ENCODE assay signal across 17 cellular contexts in genomic region chr17:79794659-79795511, GRCh38. TPM values are rescaled to one million over a fixed set of nuclear protein-coding genes. Genes with fewer than 3 reads are reported as not detected.
DNase-seq lines count a peak whose midpoint lies in the region; TF ChIP-seq lines count a peak whose summit lies in the region.
"Had no signal": no experiment of that assay in that cellular context is flagged by ENCODE, and none has a peak within 500 bp of the region (broad histone marks: within the 10 kb centered on the region; RNA-seq: fewer than 3 reads in every experiment).

No MANE protein-coding gene starts in this region.

- H3K9me2 ChIP-seq in GM23248 (ENCODE audit: insufficient read depth) = no peaks in the 10 kb centered on the region

- peak overlapping the region; percentile 26 for H3K4me3 ChIP-seq in HUES64 (ENCODE audit: low read length)
- H3K4me3 ChIP-seq in neural progenitor cell = no peak overlapping the region
- no peak overlapping the region for H3K4me3 ChIP-seq in GM23248

- H3K4me1 Mint-ChIP-seq in Calu3 (ENCODE audit: low read depth, unreplicated experiment) (peaks cover 13% of the 10 kb centered on the region), glutamatergic neuron (ENCODE audit: low read depth, unreplicated experiment) (peaks cover 19% of the 10 kb centered on the region), neural progenitor cell (peaks cover 48% of the 10 kb centered on the region)

- H3K9ac ChIP-seq in HUES64 (ENCODE audit: low read depth, low read length) (no peak overlapping the region), neural progenitor cell (no peak overlapping the region), GM23248 (no peak overlapping the region; the same call in 1 of the 2 replicates)

- CTCF ChIA-PET in Calu3 (lab: Charles Lee) = no interaction called here

- DNase-seq in Calu3 (no peak), glutamatergic neuron (no peak), neural progenitor cell (ENCODE audit: low spot score) (peak; percentile 24), NCI-H2029 treated with DMSO at 0.1 percent for 48 hours (lab: John Stamatoyannopoulos, UW) (no peak), GM23248 (no peak), NCI-H345 treated with DMSO at 0.1 percent for 48 hours (lab: John Stamatoyannopoulos, UW; ENCODE audit: unreplicated experiment) (no peak)
- DNase-seq: activated CD4-positive, alpha-beta T cell treated with anti-CD3 and anti-CD28 coated beads, Interleukin-2, amount 10 ng/mL, durations not matched to agents 7 days and 5 days; activated CD8-positive, alpha-beta memory T cell treated with anti-CD3 and anti-CD28 coated beads, Interleukin-2, amount 50 U/mL, for 4 hours; activated effector memory CD4-positive, alpha-beta T cell treated with Interleukin-2 at 50 U/mL for 16 hours; hypothalamus; NCI-H1105 treated with DMSO at 0.1 percent for 48 hours; NCI-H2107; NCI-H510A treated with DMSO at 0.1 percent for 48 hours; stimulated activated naive CD4-positive, alpha-beta T cell; T-cell had no signal

- intact Hi-C loops in Calu3 (cut with micrococcal nuclease; ENCODE audit: unreplicated experiment) = loop anchor here (5.0 kb wide), 2 partner anchors 42 to 197 kb away; partner anchors contain the start of gene CBX4

- peaks cover 7% of the 10 kb centered on the region for H3K79me2 ChIP-seq in neural progenitor cell (ENCODE audit: low read depth)
- peaks cover 7% of the 10 kb centered on the region; the same call in 1 of the 2 replicates for H3K79me2 ChIP-seq in GM23248 (ENCODE audit: insufficient read depth)

- H3K27me3 Mint-ChIP-seq in Calu3 (ENCODE audit: unreplicated experiment) (peaks cover 30% of the 10 kb centered on the region), glutamatergic neuron (ENCODE audit: unreplicated experiment) (peaks cover 27% of the 10 kb centered on the region), neural progenitor cell (ENCODE audit: insufficient read depth, low read depth) (peaks cover 47% of the 10 kb centered on the region)

- peak overlapping the region; percentile 48 for H3K4me2 ChIP-seq in neural progenitor cell
- no peak overlapping the region for H3K4me2 ChIP-seq in GM23248 (ENCODE audit: unreplicated experiment)

- H3K4me3 Mint-ChIP-seq in Calu3 (ENCODE audit: low read depth, unreplicated experiment) (peak overlapping the region; percentile 75), glutamatergic neuron (ENCODE audit: unreplicated experiment) (peak overlapping the region; percentile 74), neural progenitor cell (peak overlapping the region; percentile 93)

- no peaks in the 10 kb centered on the region for H3K9me3 Mint-ChIP-seq in Calu3 (ENCODE audit: low read depth, unreplicated experiment)
- peaks cover 13% of the 10 kb centered on the region for H3K9me3 Mint-ChIP-seq in glutamatergic neuron (ENCODE audit: unreplicated experiment)
- H3K9me3 Mint-ChIP-seq in neural progenitor cell = peaks cover 3% of the 10 kb centered on the region
- H3K9me3 Mint-ChIP-seq: activated CD4-positive, alpha-beta T cell treated with anti-CD3 and anti-CD28 coated beads, Interleukin-2, amount 10 ng/mL, durations not matched to agents 7 days and 5 days; T-cell had no signal

- H3K36me3 ChIP-seq in HUES64 (ENCODE audit: insufficient read depth, low read length) (no peaks in the 10 kb centered on the region), neural progenitor cell (no peaks in the 10 kb centered on the region), GM23248 (ENCODE audit: low read depth) (no peaks in the 10 kb centered on the region)

- in situ Hi-C loops in GM23248 (cut with MboI) = no loop called here

- H3K4me1 ChIP-seq in HUES64 (ENCODE audit: insufficient read depth, low read length) = peaks cover 39% of the 10 kb centered on the region
- H3K4me1 ChIP-seq in neural progenitor cell = peaks cover 50% of the 10 kb centered on the region
- H3K4me1 ChIP-seq in GM23248 (ENCODE audit: insufficient read depth) = 0 out of 2 replicates have a peak, but pooled peaks cover 6% of the 10 kb centered on the region

- 10% methylated on average over 47 of the region's 47 CpGs for WGBS in HUES64
- WGBS in GM23248 (ENCODE audit: low coverage in 1 of 2, low lambda C conversion rate in 2 of 2, missing lambda C conversion rate in 2 of 2), 2 experiments = 88 to 89% methylated on average over 41 to 47 of the region's 47 CpGs

- H3K27me3 ChIP-seq in HUES64 (ENCODE audit: insufficient read depth, low read length) = peaks cover 92% of the 10 kb centered on the region
- H3K27me3 ChIP-seq in neural progenitor cell = peaks cover 92% of the 10 kb centered on the region
- H3K27me3 ChIP-seq in GM23248 (replicated peaks; ENCODE audit: insufficient read depth) = peaks cover 44% of the 10 kb centered on the region

- H3K27ac ChIP-seq in HUES64 (ENCODE audit: low read depth, low read length) = no peak overlapping the region
- H3K27ac ChIP-seq in neural progenitor cell = no peak overlapping the region
- no peak overlapping the region for H3K27ac ChIP-seq in GM23248
- H3K27ac ChIP-seq: HL-60 had no signal

- H4K20me1 ChIP-seq in neural progenitor cell (ENCODE audit: low read depth) (peaks cover 76% of the 10 kb centered on the region), GM23248 (ENCODE audit: insufficient read depth) (no peaks in the 10 kb centered on the region)

- H3K36me3 Mint-ChIP-seq in Calu3 (ENCODE audit: insufficient read depth, unreplicated experiment) (peaks cover 25% of the 10 kb centered on the region), glutamatergic neuron (ENCODE audit: unreplicated experiment) (peaks cover 4% of the 10 kb centered on the region), neural progenitor cell (no peaks in the 10 kb centered on the region)

- H3K27ac Mint-ChIP-seq in Calu3 (ENCODE audit: unreplicated experiment) = no peak overlapping the region
- H3K27ac Mint-ChIP-seq in glutamatergic neuron (ENCODE audit: unreplicated experiment) = no peak overlapping the region
- H3K27ac Mint-ChIP-seq in neural progenitor cell = no peak overlapping the region
- H3K27ac Mint-ChIP-seq: activated CD4-positive, alpha-beta T cell treated with anti-CD3 and anti-CD28 coated beads, Interleukin-2, amount 10 ng/mL, durations not matched to agents 7 days and 5 days; T-cell had no signal

- BruUV-seq in Calu3 (replicated peaks; lab: Mats Ljungman, UMichigan) = no TSS peak

- peaks cover 60% of the 10 kb centered on the region for H3F3A ChIP-seq in neural progenitor cell (ENCODE audit: low read depth)
- 0 out of 2 replicates have a peak, but pooled peaks cover 4% of the 10 kb centered on the region for H3F3A ChIP-seq in GM23248 (ENCODE audit: insufficient read depth)

- no peaks in the 10 kb centered on the region for H3K9me3 ChIP-seq in HUES64 (ENCODE audit: insufficient read depth, low read depth, low read length)
- H3K9me3 ChIP-seq in neural progenitor cell (ENCODE audit: low read depth) = no peaks in the 10 kb centered on the region
- no peaks in the 10 kb centered on the region for H3K9me3 ChIP-seq in GM23248 (ENCODE audit: low read depth)

- TF ChIP-seq CTCF in Calu3 (IDR thresholded peaks at IDR 0.05; ENCODE audit: unreplicated experiment) = no peak
- TF ChIP-seq CTCF in glutamatergic neuron (IDR thresholded peaks at IDR 0.05; ENCODE audit: partially characterized antibody, unreplicated experiment) = no peak
- TF ChIP-seq CTCF in neural progenitor cell (IDR thresholded peaks at IDR 0.05) = no peak

- H2AFZ ChIP-seq in neural progenitor cell (replicated peaks) = no peak overlapping the region
- no peak overlapping the region for H2AFZ ChIP-seq in GM23248

RNA-seq across cellular contexts. Expression of gene CBX8, which starts 2.0 kb away (rescaled TPM):
- 11.1 and 11.8 TPM in 2 replicates for total RNA-seq in Calu3 (2022)
- polyA plus RNA-seq in HUES64 (2013, experiment 1 of 2) = 1.1 TPM
- 3.0 TPM for polyA plus RNA-seq in HUES64 (2013, experiment 2 of 2)
- 13.8 TPM for total RNA-seq in glutamatergic neuron (ENCODE audit: unreplicated experiment)
- total RNA-seq in neural progenitor cell (ENCODE audit: low replicate concordance) = 2.8 and 15.2 TPM in 2 replicates
- total RNA-seq in GM23248 (2014; rRNA removed; shearing (Covaris generic)) = 2.7 and 3.9 TPM in 2 replicates
- 5.9 and 6.4 TPM in 2 replicates for polyA plus RNA-seq in GM23248 (2016; fragmentation: Nextera tagmentation; extraction: Ambion mirVana)

RNA-seq across cellular contexts. Expression of gene CBX2, which starts 16.9 kb away (rescaled TPM):
- total RNA-seq in Calu3 (2022) (6.3 and 8.3 TPM in 2 replicates), glutamatergic neuron (ENCODE audit: unreplicated experiment) (78.8 TPM), neural progenitor cell (ENCODE audit: low replicate concordance) (53.5 and 155 TPM in 2 replicates)
- 52.5 TPM for polyA plus RNA-seq in HUES64 (2013, experiment 1 of 2)
- 62.4 TPM for polyA plus RNA-seq in HUES64 (2013, experiment 2 of 2)
- total RNA-seq in GM23248 (2014; rRNA removed; shearing (Covaris generic)) = 0.11 and 0.13 TPM in 2 replicates
- polyA plus RNA-seq in GM23248 (2016; fragmentation: Nextera tagmentation; extraction: Ambion mirVana) = 0.13 and 0.23 TPM in 2 replicates

RNA-seq across cellular contexts. Expression of gene CBX4, which starts 44.4 kb away (rescaled TPM):
- total RNA-seq in Calu3 (2022) (40.2 and 46.8 TPM in 2 replicates), glutamatergic neuron (ENCODE audit: unreplicated experiment) (19.3 TPM), neural progenitor cell (ENCODE audit: low replicate concordance) (2.7 and 5.6 TPM in 2 replicates)
- 2.3 TPM for polyA plus RNA-seq in HUES64 (2013, experiment 1 of 2)
- 2.5 TPM for polyA plus RNA-seq in HUES64 (2013, experiment 2 of 2)
- total RNA-seq in GM23248 (2014; rRNA removed; shearing (Covaris generic)) = 11.4 and 18.9 TPM in 2 replicates
- 1.2 and 1.4 TPM in 2 replicates for polyA plus RNA-seq in GM23248 (2016; fragmentation: Nextera tagmentation; extraction: Ambion mirVana)
